ENCODE assay signal across 20 cellular contexts in genomic region chr3:194620192-194620591, GRCh38.
"Had no signal": no experiment of that assay in that cellular context is flagged by ENCODE, and none has a peak within 500 bp of the region (broad histone marks: within the 10 kb centered on the region; RNA-seq: fewer than 3 reads in every experiment).

No MANE protein-coding gene starts in this region.

- H3K9me3 ChIP-seq: lower lobe of right lung, spleen, testis, upper lobe of left lung had no signal

- DNase-seq: activated CD4-positive, alpha-beta T cell treated with anti-CD3 and anti-CD28 coated beads for 1 hour; activated CD4-positive, alpha-beta T cell treated with anti-CD3 and anti-CD28 coated beads, Interleukin-2, amount 50 U/mL, for 4 hours; activated gamma-delta T cell; cerebellar nuclear complex; effector CD8-positive, alpha-beta T cell; hypothalamus; islet precursor cell; left colon; lower lobe of right lung; natural killer cell; occipital lobe; retina; spleen; stimulated activated CD4-positive, alpha-beta T cell treated with anti-CD3 and anti-CD28 coated beads, Interleukin-4, amount 100 ng/mL, for 4 hours; T-cell; testis; upper lobe of left lung had no signal

- ATAC-seq: lower lobe of right lung; natural killer cell; stimulated activated memory B cell treated with anti-CD40 and anti-IgM and Interleukin-4, amounts not matched to agents 10 μg/mL and 1 μg/mL and 100 μg/mL, for 72 hours; T-cell had no signal

- H3K4me3 ChIP-seq: lower lobe of right lung, spleen, testis, upper lobe of left lung had no signal

- H3K4me1 ChIP-seq: lower lobe of right lung, spleen, testis had no signal

- H3K27me3 ChIP-seq: spleen, testis, upper lobe of left lung had no signal

- H3K27ac ChIP-seq: lower lobe of right lung, testis, upper lobe of left lung, VCaP had no signal

- FAIRE-seq: bronchial epithelial cell had no signal
